Comparison of ENCODE assay signal across 2 cellular contexts in the genomic region with DNA sequence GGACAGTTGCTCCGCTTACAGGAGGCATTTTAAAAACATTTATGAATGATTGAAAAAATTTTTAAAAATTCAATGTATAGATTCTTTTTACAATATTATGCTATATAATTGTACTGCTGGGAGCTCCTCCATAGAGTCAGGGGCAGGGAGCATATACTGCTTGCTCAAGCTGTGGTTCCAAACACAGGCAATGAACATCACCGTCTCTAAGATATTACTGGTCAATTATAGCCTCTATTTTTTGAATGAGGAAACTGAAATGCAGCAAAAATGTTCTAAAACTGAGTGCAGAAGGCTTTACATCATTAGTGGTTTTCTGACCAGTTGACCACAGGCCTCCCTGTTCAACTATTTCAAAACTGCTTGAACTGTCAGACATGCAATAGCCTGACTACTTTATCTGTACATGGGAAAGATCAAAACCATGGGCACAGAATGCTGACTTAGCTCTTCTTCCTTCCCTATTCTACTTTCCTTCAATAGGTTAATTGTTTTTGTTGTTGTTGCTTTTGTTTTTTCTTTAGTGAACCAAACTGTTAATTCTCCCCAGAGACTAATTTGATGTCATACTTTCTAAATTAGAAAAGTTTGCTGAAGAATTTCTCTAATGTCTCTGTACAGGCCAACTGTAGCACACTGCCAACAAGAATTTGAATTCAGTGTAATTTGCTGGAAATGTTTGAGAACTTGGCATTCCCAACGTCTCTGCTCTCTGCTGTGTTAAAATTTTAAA.
TF ChIP-seq lines count a peak whose summit lies in the region.

No MANE protein-coding gene starts in this region.

TF ChIP-seq in IMR-90, 13 proteins besides CTCF, POLR2A, EP300 and RAD21 (continued from another document):
- TF ChIP-seq SMC3 (IDR thresholded peaks at IDR 0.05; ENCODE audit: low read depth, low read length) (no peak), MAFK (IDR thresholded peaks at IDR 0.05; ENCODE audit: low read depth, low read length) (peak; percentile 85), RCOR1 (IDR thresholded peaks at IDR 0.05; ENCODE audit: insufficient replicate concordance, low read length) (no peak)

TF ChIP-seq in K562, 482 proteins besides CTCF, POLR2A, EP300 and RAD21 (continued from another document):
- TF ChIP-seq MAFF (IDR thresholded peaks at IDR 0.05; ENCODE audit: low read length): 0 out of 2 replicates have a peak, but pooled peaks have one; percentile 3
- TF ChIP-seq PHF21A (IDR thresholded peaks at IDR 0.05; ENCODE audit: borderline replicate concordance, low read depth): no peak
- TF ChIP-seq MYC (IDR thresholded peaks at IDR 0.05; ENCODE audit: low read depth, low read length): no peak
- TF ChIP-seq MYC (CRISPR knock-in tag; IDR thresholded peaks at IDR 0.05; ENCODE audit: borderline replicate concordance, low read depth): no peak
- peak; percentile 32; the same call in 1 of the 2 replicates for TF ChIP-seq ZNF316 (IDR thresholded peaks at IDR 0.05)
